ENCODE assay signal across 15 cellular contexts in the genomic region with DNA sequence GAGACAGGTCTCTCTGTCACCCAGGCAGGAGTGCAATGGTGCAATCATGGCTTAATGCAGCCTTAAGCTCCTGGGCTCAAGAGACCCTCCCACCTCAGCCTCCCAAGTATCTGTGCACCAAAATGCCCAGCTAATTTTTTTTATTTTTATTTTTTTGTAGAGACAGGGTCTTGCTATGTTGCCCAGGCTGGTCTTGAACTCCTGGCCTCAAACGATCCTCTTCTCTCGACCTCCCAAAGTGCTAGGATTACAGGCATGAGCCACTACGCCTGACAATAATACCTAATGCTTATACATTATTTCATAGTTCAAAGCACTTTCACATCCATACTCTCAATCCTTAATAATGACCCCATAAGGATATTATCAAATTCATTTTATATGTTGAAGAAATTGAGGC. TPM values are rescaled to one million over a fixed set of nuclear protein-coding genes. Genes with fewer than 3 reads are reported as not detected.
DNase-seq lines count a peak whose midpoint lies in the region; ATAC-seq and TF ChIP-seq lines count a peak whose summit lies in the region.
"Had no signal": no experiment of that assay in that cellular context is flagged by ENCODE, and none has a peak within 500 bp of the region (broad histone marks: within the 10 kb centered on the region; RNA-seq: fewer than 3 reads in every experiment).

No MANE protein-coding gene starts in this region.

- H4K20me1 ChIP-seq in BLaER1, result peaks cover 98% of the 10 kb centered on the region
- H4K20me1 ChIP-seq in osteoblast (ENCODE audit: insufficient read depth, low read length), result peaks cover 32% of the 10 kb centered on the region

- POLR2A ChIA-PET in CD4-positive, alpha-beta T cell (lab: Charles Lee), result no interaction called here

- H3K27me3 Mint-ChIP-seq in CD4-positive, alpha-beta T cell, result no peaks in the 10 kb centered on the region
- H3K27me3 Mint-ChIP-seq in central memory CD8-positive, alpha-beta T cell, result no peaks in the 10 kb centered on the region

- H3K4me1 Mint-ChIP-seq in CD4-positive, alpha-beta T cell (ENCODE audit: low read depth), result peaks cover 75% of the 10 kb centered on the region
- peaks cover 52% of the 10 kb centered on the region for H3K4me1 Mint-ChIP-seq in central memory CD8-positive, alpha-beta T cell

- no peak for ATAC-seq in CD4-positive, alpha-beta T cell (ENCODE audit: poor library complexity)
- ATAC-seq in central memory CD8-positive, alpha-beta T cell (replicated peaks; ENCODE audit: extremely low read depth, poor library complexity, severe bottlenecking), result no peak
- ATAC-seq in GM19035 (IDR thresholded peaks at IDR 0.05; ENCODE audit: unreplicated experiment), result no peak
- no peak for ATAC-seq in gastrocnemius medialis

- peak overlapping the region; percentile 47 for H3K27ac Mint-ChIP-seq in CD4-positive, alpha-beta T cell
- peak overlapping the region; percentile 98 for H3K27ac Mint-ChIP-seq in central memory CD8-positive, alpha-beta T cell (ENCODE audit: low read depth)

- no peak overlapping the region for H3K9ac ChIP-seq in BLaER1

- CTCF ChIA-PET in CD4-positive, alpha-beta T cell (lab: Charles Lee), result interaction anchor here (1.5 to 3.5 kb wide), 4 partner anchors 10 to 64 kb away, joined by 3 to 20 read pairs (median 13); no protein-coding TSS in a partner anchor

- DNase-seq in CD4-positive, alpha-beta T cell, result no peak
- no peak for DNase-seq in central memory CD8-positive, alpha-beta T cell (ENCODE audit: low spot score in 2 of 2)
- DNase-seq in osteoblast (ENCODE audit: insufficient read length, low spot score, missing footprints) (no peak), islet precursor cell (no peak), gastrocnemius medialis (no peak)
- DNase-seq: BE2C, Caco-2, DMS53, NCI-H187 treated with DMSO at 0.1 percent for 48 hours, NCI-H446, NCI-H774, Peyer's patch, SHP77 had no signal

- H3K4me3 Mint-ChIP-seq in CD4-positive, alpha-beta T cell, result no peak overlapping the region
- peak overlapping the region; percentile 6 for H3K4me3 Mint-ChIP-seq in central memory CD8-positive, alpha-beta T cell

- H3K9me3 ChIP-seq in BLaER1 (0 out of 2 replicates have a peak, but pooled peaks cover 6% of the 10 kb centered on the region), osteoblast (ENCODE audit: low read depth, low read length) (no peaks in the 10 kb centered on the region), gastrocnemius medialis (no peaks in the 10 kb centered on the region)
- no peaks in the 10 kb centered on the region for H3K9me3 ChIP-seq in CD4-positive, alpha-beta T cell (ENCODE audit: control insufficient read depth, low read length)
- H3K9me3 ChIP-seq: BE2C, Caco-2, Peyer's patch had no signal

- H3K4me3 ChIP-seq in BLaER1, result no peak overlapping the region
- no peak overlapping the region for H3K4me3 ChIP-seq in osteoblast (ENCODE audit: insufficient read depth, low read length)
- no peak overlapping the region for H3K4me3 ChIP-seq in gastrocnemius medialis
- H3K4me3 ChIP-seq: Peyer's patch had no signal

- H3K36me3 ChIP-seq in BLaER1 (peaks cover 5% of the 10 kb centered on the region; the same call in 1 of the 2 replicates), osteoblast (ENCODE audit: insufficient read depth, low read length) (no peaks in the 10 kb centered on the region), gastrocnemius medialis (no peaks in the 10 kb centered on the region)
- H3K36me3 ChIP-seq: BE2C, Peyer's patch had no signal

- H3K4me1 ChIP-seq in BLaER1 (peaks cover 63% of the 10 kb centered on the region), osteoblast (ENCODE audit: insufficient read depth, low read length) (peaks cover 24% of the 10 kb centered on the region), gastrocnemius medialis (peaks cover 15 to 17% of the 10 kb centered on the region in 2 donors)
- H3K4me1 ChIP-seq: BE2C had no signal

- H3K4me2 ChIP-seq in BLaER1 (peak overlapping the region; percentile 65), osteoblast (ENCODE audit: insufficient read depth, low read length) (peak overlapping the region; percentile 73)

- peaks cover 94% of the 10 kb centered on the region for H3K79me2 ChIP-seq in osteoblast (ENCODE audit: insufficient read depth, low read length)

- H3K36me3 Mint-ChIP-seq in CD4-positive, alpha-beta T cell (ENCODE audit: low read depth), result no peaks in the 10 kb centered on the region
- H3K36me3 Mint-ChIP-seq in central memory CD8-positive, alpha-beta T cell (ENCODE audit: insufficient read depth), result peaks cover 17% of the 10 kb centered on the region

- in situ Hi-C loops in gastrocnemius medialis (cut with MboI; ENCODE audit: low sequenced_read_pairs in 4 of 4), result no loop called here

- intact Hi-C loops in CD4-positive, alpha-beta T cell (cut with DNase I, micrococcal nuclease), result no loop called here
- intact Hi-C loops in gastrocnemius medialis (cut with DNase I; ENCODE audit: low total_unique reads), result no loop called here

- no peak for TF ChIP-seq CTCF in CD4-positive, alpha-beta T cell (IDR thresholded peaks at IDR 0.05)
- TF ChIP-seq CTCF in osteoblast (IDR thresholded peaks at IDR 0.05; ENCODE audit: extremely low read depth, low read depth, low read length) (no peak), gastrocnemius medialis (IDR thresholded peaks at IDR 0.05 in 4 of 5, conservative IDR thresholded peaks at IDR 0.05 in 1 of 5) (no peak)

- H2AFZ ChIP-seq in osteoblast (ENCODE audit: low read length), result no peak overlapping the region

- TF ChIP-seq POLR2A in gastrocnemius medialis (IDR thresholded peaks at IDR 0.05), result no peak

- no peaks in the 10 kb centered on the region for H3K9me3 Mint-ChIP-seq in CD4-positive, alpha-beta T cell
- no peaks in the 10 kb centered on the region for H3K9me3 Mint-ChIP-seq in central memory CD8-positive, alpha-beta T cell

- no peaks in the 10 kb centered on the region for H3K27me3 ChIP-seq in BLaER1
- H3K27me3 ChIP-seq in CD4-positive, alpha-beta T cell (ENCODE audit: control insufficient read depth, insufficient read depth, low read length), result no peaks in the 10 kb centered on the region
- H3K27me3 ChIP-seq in osteoblast (ENCODE audit: insufficient read depth, low read length), result no peaks in the 10 kb centered on the region
- H3K27me3 ChIP-seq in gastrocnemius medialis, result no peaks in the 10 kb centered on the region
- H3K27me3 ChIP-seq: BE2C, Peyer's patch had no signal

- H3K27ac ChIP-seq in BLaER1, result 0 out of 2 replicates have a peak overlapping the region, but pooled peaks have one; percentile 42
- peak overlapping the region; percentile 31 for H3K27ac ChIP-seq in CD4-positive, alpha-beta T cell (ENCODE audit: low read depth, low read length)
- H3K27ac ChIP-seq in osteoblast (ENCODE audit: low read depth, low read length), result peak overlapping the region; percentile 67
- H3K27ac ChIP-seq in gastrocnemius medialis, result no peak overlapping the region

RNA-seq across cellular contexts. Expression of gene LUZP1, which starts 48.3 kb away (rescaled TPM):
- total RNA-seq in CD4-positive, alpha-beta T cell, result 10 to 100 TPM; 20.1 to 23.7 TPM
- total RNA-seq in osteoblast, result 29.5 and 30.0 TPM in 2 replicates
- total RNA-seq in gastrocnemius medialis, result 1 to 10 TPM; 4.1 to 5.4 (median 4.9) TPM

Comparison
In these comparisons a context has a peak if more than half of its experiments do, and no peak if none do; other contexts are left out.
1. H3K27ac ChIP-seq: peak in BLaER1 (single experiment), CD4-positive, alpha-beta T cell (single experiment) and osteoblast (single experiment); none in gastrocnemius medialis (0 of 4).